13 cellular contexts compared by ENCODE assay signal in the genomic region with DNA sequence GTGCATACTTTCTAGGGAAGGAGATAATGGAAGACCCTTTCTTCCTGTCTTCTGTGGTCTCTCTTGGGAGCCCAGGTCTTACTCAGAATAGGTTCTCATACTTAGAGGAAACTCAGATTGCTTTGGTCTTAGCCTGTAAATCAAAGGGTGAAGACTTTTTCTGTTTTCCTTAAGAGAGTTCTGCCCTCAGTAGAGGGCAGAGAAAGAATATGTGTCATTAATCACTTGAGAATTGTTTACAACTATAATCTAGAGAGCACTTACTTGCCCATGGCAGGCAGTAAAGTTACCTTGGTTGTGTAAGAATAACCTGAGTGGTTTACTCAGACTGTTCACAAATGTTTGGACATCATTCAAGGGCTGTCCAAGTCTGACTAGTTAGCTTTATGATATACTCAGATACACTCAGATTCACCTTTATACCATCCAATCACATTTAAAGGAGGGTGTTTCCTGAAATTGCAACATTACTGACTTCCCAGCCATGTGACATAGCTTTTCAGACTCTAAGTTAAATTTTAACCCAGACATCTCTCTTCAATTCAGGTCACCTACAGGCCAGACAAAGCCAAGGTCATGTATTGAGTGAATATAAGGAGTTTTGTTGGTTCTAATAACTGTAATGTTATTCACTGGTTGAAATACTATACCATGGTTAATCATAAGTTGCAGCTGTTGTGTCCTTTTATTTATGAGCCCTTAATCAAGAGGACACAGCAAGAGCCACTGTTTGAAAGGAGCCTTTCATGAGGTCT.
DNase-seq lines count a peak whose midpoint lies in the region; TF ChIP-seq lines count a peak whose summit lies in the region.
"Had no signal": no experiment of that assay in that cellular context is flagged by ENCODE, and none has a peak within 500 bp of the region (broad histone marks: within the 10 kb centered on the region; RNA-seq: fewer than 3 reads in every experiment).

No MANE protein-coding gene starts in this region.

- TF ChIP-seq CTCF in choroid plexus epithelial cell (conservative IDR thresholded peaks at IDR 0.05; ENCODE audit: low read depth, low read length) = no peak

- H3K9ac ChIP-seq in mucosa of rectum (ENCODE audit: low read depth in 1 of 2, low read length in 2 of 2) = no peak overlapping the region
- H3K9ac ChIP-seq: BLaER1 treated with 17β-estradiol and CSF1 and Interleukin-3, amounts not matched to agents 10 nM and 100 nM had no signal

- H3K9me3 ChIP-seq in mucosa of rectum (ENCODE audit: control insufficient read depth in 2 of 2, low read length in 2 of 2) = no peaks in the 10 kb centered on the region
- H3K9me3 ChIP-seq: BLaER1 treated with 17β-estradiol and CSF1 and Interleukin-3, amounts not matched to agents 10 nM and 100 nM had no signal

- DNase-seq in Caki2 (ENCODE audit: low read depth) (peak; percentile 97), NCI-H1417 treated with DMSO at 0.1 percent for 48 hours (lab: John Stamatoyannopoulos, UW) (peak; percentile 14), choroid plexus epithelial cell (ENCODE audit: low read depth) (peak; percentile 71), CD1c-positive myeloid dendritic cell (ENCODE audit: extremely low spot score) (no peak), amniotic stem cell (lab: John Stamatoyannopoulos, UW) (no peak), NCI-H2227 treated with DMSO at 0.1 percent for 48 hours (lab: John Stamatoyannopoulos, UW) (no peak), GM03348 (ENCODE audit: low spot score) (no peak)
- DNase-seq: activated naive CD8-positive, alpha-beta T cell treated with anti-CD3 and anti-CD28 coated beads, Interleukin-2, amount 10 ng/mL, durations not matched to agents 7 days and 5 days; NCI-H2029; retina; stimulated activated naive CD8-positive, alpha-beta T cell treated with anti-CD3 and anti-CD28 coated beads, Interleukin-15, Interleukin-2, amounts not matched to agents 100 U/mL and 50 U/mL, for 24 hours had no signal

- H3K4me3 ChIP-seq in choroid plexus epithelial cell (ENCODE audit: low read depth, low read length) (no peak overlapping the region), mucosa of rectum (ENCODE audit: low read length in 2 of 2) (no peak overlapping the region)
- H3K4me3 ChIP-seq: BLaER1 treated with 17β-estradiol and CSF1 and Interleukin-3, amounts not matched to agents 10 nM and 100 nM had no signal

- H3K36me3 ChIP-seq in mucosa of rectum (ENCODE audit: control insufficient read depth in 2 of 2, insufficient read depth in 2 of 2, low read length in 2 of 2) = no peaks in the 10 kb centered on the region
- H3K36me3 ChIP-seq: BLaER1 treated with 17β-estradiol and CSF1 and Interleukin-3, amounts not matched to agents 10 nM and 100 nM had no signal

- in situ Hi-C loops in Caki2 (cut with HindIII; ENCODE audit: low pct_unique_long_range_greater_than_20kb, low sequenced_read_pairs) = no loop called here

- H3K27ac ChIP-seq in mucosa of rectum (ENCODE audit: low read depth in 2 of 2, low read length in 2 of 2) = peak overlapping the region; percentile 70 to 77
- H3K27ac ChIP-seq: BLaER1 treated with 17β-estradiol and CSF1 and Interleukin-3, amounts not matched to agents 10 nM and 100 nM had no signal

- no peaks in the 10 kb centered on the region for H3K27me3 ChIP-seq in mucosa of rectum (ENCODE audit: control insufficient read depth in 2 of 2, insufficient read depth in 2 of 2, low read length in 2 of 2)
- H3K27me3 ChIP-seq: BLaER1 treated with 17β-estradiol and CSF1 and Interleukin-3, amounts not matched to agents 10 nM and 100 nM had no signal

- H3K4me1 ChIP-seq in mucosa of rectum (ENCODE audit: control insufficient read depth in 2 of 2, insufficient read depth in 2 of 2, low read length in 2 of 2) = peaks cover 4 to 9% of the 10 kb centered on the region in 2 donors

Comparison
In these comparisons a context has a peak if more than half of its experiments do, and no peak if none do; other contexts are left out.
1. DNase-seq: peak in Caki2 (single experiment), NCI-H1417 treated with DMSO at 0.1 percent for 48 hours (single experiment) and choroid plexus epithelial cell (single experiment); none in CD1c-positive myeloid dendritic cell (single experiment), amniotic stem cell (single experiment), NCI-H2227 treated with DMSO at 0.1 percent for 48 hours (single experiment) and GM03348 (single experiment).